Comparison of ENCODE assay signal across 8 cellular contexts in genomic region chr5:52725065-52725746, GRCh38.
A peak's percentile ranks its signal among the peaks of the same experiment; 100 is the strongest.
DNase-seq lines count a peak whose midpoint lies in the region; ATAC-seq, FAIRE-seq and TF ChIP-seq lines count a peak whose summit lies in the region.

No MANE protein-coding gene starts in this region.

- no peak overlapping the region for H3K4me3 ChIP-seq in small intestine (ENCODE audit: low read depth in 1 of 2, low read length in 2 of 2)
- no peak overlapping the region for H3K4me3 ChIP-seq in psoas muscle

- H3K36me3 Mint-ChIP-seq in MCF 10A (ENCODE audit: insufficient read depth, unreplicated experiment) = no peaks in the 10 kb centered on the region

- peak; percentile 36 for FAIRE-seq in small intestine (lab: Jason Lieb, UNC)
- FAIRE-seq in urothelium cell line (lab: Jason Lieb, UNC) = no peak

- POLR2A ChIA-PET in RWPE1 (lab: Yijun Ruan, JAX; ENCODE audit: low non-redundant PET) = no interaction called here
- POLR2A ChIA-PET in MCF 10A (lab: Yijun Ruan, JAX) = interaction anchor here (0.6 kb wide), 1 partner anchor 32 kb away, joined by 3 read pairs; no protein-coding TSS in a partner anchor

- DNase-seq in RWPE1 (ENCODE audit: low spot score) (peak; percentile 70), MCF 10A (ENCODE audit: unreplicated experiment) (peak; percentile 37), small intestine (peak; percentile 87), psoas muscle (no peak), AG08396 (ENCODE audit: low spot score) (no peak), urothelium cell line (ENCODE audit: low spot score) (no peak)

- H3K36me3 ChIP-seq in small intestine (ENCODE audit: control insufficient read depth in 2 of 2, insufficient read depth in 2 of 2, low read length in 2 of 2) (no peaks in the 10 kb centered on the region), psoas muscle (ENCODE audit: insufficient read depth in 1 of 2, low read depth in 1 of 2) (no peaks in the 10 kb centered on the region)

- peaks cover 8% of the 10 kb centered on the region for H3K9me3 Mint-ChIP-seq in MCF 10A (ENCODE audit: unreplicated experiment)

- peaks cover 11% of the 10 kb centered on the region for H3K4me1 Mint-ChIP-seq in MCF 10A (ENCODE audit: insufficient read depth, unreplicated experiment)

- H3K27me3 Mint-ChIP-seq in MCF 10A (ENCODE audit: insufficient read depth, unreplicated experiment) = no peaks in the 10 kb centered on the region

- no peak overlapping the region for H3K27ac Mint-ChIP-seq in MCF 10A (ENCODE audit: low read depth, unreplicated experiment)

- no peak for TF ChIP-seq CTCF in RWPE1 (conservative IDR thresholded peaks at IDR 0.05; ENCODE audit: low read depth)
- TF ChIP-seq CTCF in MCF 10A (IDR thresholded peaks at IDR 0.05; ENCODE audit: unreplicated experiment) = no peak
- TF ChIP-seq CTCF in psoas muscle (IDR thresholded peaks at IDR 0.05) = no peak

- H3K27me3 ChIP-seq in small intestine (ENCODE audit: control insufficient read depth in 2 of 2, insufficient read depth in 2 of 2, low read length in 2 of 2) (no peaks in the 10 kb centered on the region), psoas muscle (ENCODE audit: insufficient read depth in 3 of 3, low read length in 2 of 3) (no peaks in the 10 kb centered on the region)

- CTCF ChIA-PET in RWPE1 (lab: Yijun Ruan, JAX) = interaction anchor here (0.6 kb wide), 1 partner anchor 87 kb away, joined by 5 read pairs; no protein-coding TSS in a partner anchor
- CTCF ChIA-PET in MCF 10A (lab: Yijun Ruan, JAX) = interaction anchor here (0.6 to 0.9 kb wide), 3 partner anchors 19 to 1609 kb away, joined by 3 to 4 read pairs (median 3); no protein-coding TSS in a partner anchor

- WGBS in small intestine, 3 donors = 5 to 24% (median 11%) methylated on average over 6 of the region's 6 CpGs
- 57 to 66% (median 62%) methylated on average over 6 of the region's 6 CpGs for WGBS in psoas muscle, 3 donors

- no peaks in the 10 kb centered on the region for H3K9me3 ChIP-seq in small intestine (ENCODE audit: control insufficient read depth, low read depth)
- H3K9me3 ChIP-seq in psoas muscle = no peaks in the 10 kb centered on the region

- ATAC-seq in GM18861 (IDR thresholded peaks at IDR 0.05; ENCODE audit: unreplicated experiment) (peak; percentile 90), HG03025 (IDR thresholded peaks at IDR 0.05; ENCODE audit: low FRiP score, unreplicated experiment) (peak; percentile 75), psoas muscle (no peak)

- H3K4me1 ChIP-seq in small intestine (ENCODE audit: control insufficient read depth in 2 of 2, insufficient read depth in 1 of 2, low read depth in 1 of 2, low read length in 1 of 2) (peaks cover 10 to 11% of the 10 kb centered on the region in 2 donors), psoas muscle (no peaks in the 10 kb centered on the region)

- BruUV-seq in MCF 10A (replicated peaks; lab: Mats Ljungman, UMichigan) = no TSS peak

- H3K4me3 Mint-ChIP-seq in MCF 10A (ENCODE audit: unreplicated experiment) = no peak overlapping the region

- H3K27ac ChIP-seq in RWPE1 (no peak overlapping the region), small intestine (ENCODE audit: low read depth in 1 of 2, low read length in 1 of 2) (peak overlapping the region; percentile 60 to 86), psoas muscle (no peak overlapping the region)

- intact Hi-C loops in MCF 10A (cut with micrococcal nuclease) = no loop called here
- intact Hi-C loops in psoas muscle (cut with DNase I) = no loop called here

Comparison
In these comparisons a context has a peak if more than half of its experiments do, and no peak if none do; other contexts are left out.
1. ATAC-seq: peak in GM18861 (single experiment) and HG03025 (single experiment); none in psoas muscle (0 of 4).
2. DNase-seq: peak in RWPE1 (single experiment), MCF 10A (single experiment) and small intestine (single experiment); none in psoas muscle (0 of 2), AG08396 (single experiment) and urothelium cell line (single experiment).
3. H3K27ac ChIP-seq: peak in small intestine (2 of 2); none in RWPE1 (single experiment) and psoas muscle (single experiment).